In the genomic region with DNA sequence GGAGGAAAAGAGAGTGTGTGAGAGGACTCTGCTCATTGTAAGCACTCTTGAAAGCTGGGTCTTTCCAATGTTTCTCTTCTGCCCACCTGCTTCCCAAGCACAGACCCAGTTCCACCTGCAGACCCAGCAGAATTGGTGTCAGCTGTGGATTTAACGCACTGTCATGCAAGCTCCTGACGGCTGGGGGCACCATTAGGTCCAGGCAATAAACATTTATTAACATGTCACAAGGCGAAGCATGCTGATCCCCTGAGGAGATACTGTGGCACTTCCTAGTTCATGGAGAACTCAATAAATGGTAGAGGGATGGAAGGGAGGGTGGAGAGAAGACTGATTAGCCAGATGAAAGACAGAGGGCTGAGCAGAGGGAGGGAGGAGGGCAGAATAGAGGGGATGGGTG, we compare ENCODE assay signal across 9 cellular contexts.
A peak's percentile ranks its signal among the peaks of the same experiment; 100 is the strongest.
DNase-seq lines count a peak whose midpoint lies in the region; ATAC-seq and TF ChIP-seq lines count a peak whose summit lies in the region.
"Had no signal": no experiment of that assay in that cellular context is flagged by ENCODE, and none has a peak within 500 bp of the region (broad histone marks: within the 10 kb centered on the region; RNA-seq: fewer than 3 reads in every experiment).

No MANE protein-coding gene starts in this region.

- no peak for TF ChIP-seq POLR2A in HCT116 (IDR thresholded peaks at IDR 0.05; ENCODE audit: borderline replicate concordance, extremely low read depth, insufficient read depth, insufficient read length)

- H3K4me3 Mint-ChIP-seq in CD4-positive, CD25-positive, alpha-beta regulatory T cell, result no peak overlapping the region
- no peak overlapping the region for H3K4me3 Mint-ChIP-seq in WTC11

- peak; percentile 55 to 62 (median 60); a peak in 5 of 6 replicates for TF ChIP-seq CTCF in HCT116 (IDR thresholded peaks at IDR 0.05 in 2 of 3, conservative IDR thresholded peaks at IDR 0.05 in 1 of 3; ENCODE audit: borderline replicate concordance in 1 of 3, insufficient read depth in 1 of 3, low read depth in 2 of 3, low read length in 2 of 3)
- no peak for TF ChIP-seq CTCF in WTC11 (IDR thresholded peaks at IDR 0.05)

- RAD21 ChIA-PET in HCT116 (lab: Charles Lee; ENCODE audit: low non-redundant PET in 1 of 2, low total read pairs in 2 of 2, uncharacterized antibody in 2 of 2, unreplicated experiment in 2 of 2), result interaction anchor here in 1 of 2 experiments (1.2 kb wide), 1 partner anchor 253 kb away, joined by 4 read pairs; no protein-coding TSS in a partner anchor

- H3K27ac Mint-ChIP-seq in CD4-positive, CD25-positive, alpha-beta regulatory T cell, result peak overlapping the region in 1 of 3 donors; percentile 68
- H3K27ac Mint-ChIP-seq in WTC11, result no peak overlapping the region

- intact Hi-C loops in HCT116 (cut with micrococcal nuclease), result loop anchor here (1.0 kb wide), 1 partner anchor 236 kb away; no protein-coding TSS in a partner anchor

- H3K9me3 ChIP-seq in CD4-positive, CD25-positive, alpha-beta regulatory T cell (ENCODE audit: control insufficient read depth in 2 of 2, low read length in 2 of 2), result no peaks in the 10 kb centered on the region
- no peaks in the 10 kb centered on the region for H3K9me3 ChIP-seq in HCT116 (ENCODE audit: control insufficient read depth in 1 of 2, insufficient read depth in 1 of 2, low read depth in 1 of 2, low read length in 2 of 2)

- peaks cover 8% of the 10 kb centered on the region for H3K36me3 Mint-ChIP-seq in CD4-positive, CD25-positive, alpha-beta regulatory T cell
- peaks cover 7% of the 10 kb centered on the region for H3K36me3 Mint-ChIP-seq in WTC11

- POLR2A ChIA-PET in HCT116 (lab: Charles Lee) (no interaction called here), WTC11 (lab: Charles Lee) (no interaction called here)

- no peaks in the 10 kb centered on the region for H3K79me2 ChIP-seq in HCT116 (ENCODE audit: insufficient read depth, low read length)

- no peaks in the 10 kb centered on the region for H4K20me1 ChIP-seq in HCT116 (ENCODE audit: insufficient read depth)

- H3K27me3 Mint-ChIP-seq in CD4-positive, CD25-positive, alpha-beta regulatory T cell, result peaks cover 8% of the 10 kb centered on the region
- peaks cover 21% of the 10 kb centered on the region for H3K27me3 Mint-ChIP-seq in WTC11 (ENCODE audit: low read depth)

- H3K4me3 ChIP-seq in CD4-positive, CD25-positive, alpha-beta regulatory T cell (ENCODE audit: low read depth, low read length), result no peak overlapping the region
- H3K4me3 ChIP-seq in HCT116 (replicated peaks in 1 of 2; ENCODE audit: low read depth in 1 of 2, low read length in 2 of 2), result no peak overlapping the region

- H3K36me3 ChIP-seq in CD4-positive, CD25-positive, alpha-beta regulatory T cell (ENCODE audit: control insufficient read depth, insufficient read depth, low read length), result no peaks in the 10 kb centered on the region
- no peaks in the 10 kb centered on the region for H3K36me3 ChIP-seq in HCT116 (ENCODE audit: control insufficient read depth in 1 of 2, insufficient read depth in 2 of 2, low read length in 2 of 2)

- no peak overlapping the region for H3K4me2 ChIP-seq in HCT116 (ENCODE audit: low read length)

- H3K4me1 Mint-ChIP-seq in CD4-positive, CD25-positive, alpha-beta regulatory T cell, result peaks cover 0 to 24% (median 4%) of the 10 kb centered on the region in 4 donors
- H3K4me1 Mint-ChIP-seq in WTC11, result peaks cover 8% of the 10 kb centered on the region

- H3K9me2 ChIP-seq in HCT116 (ENCODE audit: insufficient read depth), result no peaks in the 10 kb centered on the region

- no peak overlapping the region for H3K27ac ChIP-seq in CD4-positive, CD25-positive, alpha-beta regulatory T cell (ENCODE audit: insufficient read depth, low read length, poor library complexity, severe bottlenecking)
- H3K27ac ChIP-seq in HCT116 (ENCODE audit: low read depth, low read length), result no peak overlapping the region

- TF ChIP-seq RAD21 in HCT116 (IDR thresholded peaks at IDR 0.05; ENCODE audit: low read depth), result peak; percentile 76

- no peaks in the 10 kb centered on the region for H3K27me3 ChIP-seq in CD4-positive, CD25-positive, alpha-beta regulatory T cell (ENCODE audit: control insufficient read depth, insufficient read depth, low read length)
- H3K27me3 ChIP-seq in HCT116 (ENCODE audit: insufficient read depth, low read length), result no peaks in the 10 kb centered on the region

- H2AFZ ChIP-seq in HCT116 (ENCODE audit: low read depth, low read length, poor library complexity, severe bottlenecking), result no peak overlapping the region

- peak in 2 of 3 donors; percentile 22 to 65 for DNase-seq in CD4-positive, CD25-positive, alpha-beta regulatory T cell
- DNase-seq in HCT116 (ENCODE audit: low read depth, low spot score), result no peak
- peak; percentile 52 for DNase-seq in WTC11 (ENCODE audit: low spot score)
- DNase-seq in iPS-NIHi11 (ENCODE audit: low spot score), result peak; percentile 50
- no peak for DNase-seq in C1 segment of cervical spinal cord (lab: John Stamatoyannopoulos, UW)
- no peak for DNase-seq in medulla oblongata (ENCODE audit: extremely low spot score)
- DNase-seq in superior temporal gyrus (ENCODE audit: extremely low spot score), result no peak

- CTCF ChIA-PET in HCT116 (lab: Charles Lee) (interaction anchor here (0.9 to 1.5 kb wide), 2 partner anchors 24 to 253 kb away, joined by 3 read pairs; no protein-coding TSS in a partner anchor), WTC11 (lab: Charles Lee) (interaction anchor here (0.8 to 1.2 kb wide), 12 partner anchors 18 to 278 kb away, joined by 3 to 8 read pairs (median 4); no protein-coding TSS in a partner anchor)

- peaks cover 0 to 7% (median 0%) of the 10 kb centered on the region in 7 donors for H3K9me3 Mint-ChIP-seq in CD4-positive, CD25-positive, alpha-beta regulatory T cell
- H3K9me3 Mint-ChIP-seq in WTC11, result peaks cover 13% of the 10 kb centered on the region

- no peak for ATAC-seq in CD4-positive, CD25-positive, alpha-beta regulatory T cell (ENCODE audit: low read depth in 2 of 2)
- peak; percentile 87 for ATAC-seq in HCT116
- ATAC-seq in WTC11, result peak; percentile 78
- no peak for ATAC-seq in esophagus mucosa
- ATAC-seq: Panc1 had no signal

- no peaks in the 10 kb centered on the region for H3K4me1 ChIP-seq in CD4-positive, CD25-positive, alpha-beta regulatory T cell (ENCODE audit: control insufficient read depth, insufficient read depth, low read length, poor library complexity, severe bottlenecking)
- H3K4me1 ChIP-seq in HCT116 (ENCODE audit: control insufficient read depth in 1 of 2, insufficient read depth in 2 of 2, low read length in 2 of 2), result no peaks in the 10 kb centered on the region

- no TSS peak for BruUV-seq in HCT116 (replicated peaks; lab: Mats Ljungman, UMichigan)

- H3K9ac ChIP-seq in HCT116 (ENCODE audit: low read length), result no peak overlapping the region

TF ChIP-seq in HCT116, 20 proteins besides CTCF, POLR2A, EP300 and RAD21:
- TF ChIP-seq JUND (IDR thresholded peaks at IDR 0.05) (no peak), ELF1 (IDR thresholded peaks at IDR 0.05; ENCODE audit: borderline replicate concordance, low read depth) (no peak), ZFX (IDR thresholded peaks at IDR 0.05) (no peak), FOSL1 (IDR thresholded peaks at IDR 0.05; ENCODE audit: low read depth) (no peak)
TF ChIP-seq in HCT116: peak in this region for 0.

TF ChIP-seq in WTC11, 78 proteins besides CTCF, POLR2A, EP300 and RAD21 (continues in another document):
- TF ChIP-seq, protein P1, sequence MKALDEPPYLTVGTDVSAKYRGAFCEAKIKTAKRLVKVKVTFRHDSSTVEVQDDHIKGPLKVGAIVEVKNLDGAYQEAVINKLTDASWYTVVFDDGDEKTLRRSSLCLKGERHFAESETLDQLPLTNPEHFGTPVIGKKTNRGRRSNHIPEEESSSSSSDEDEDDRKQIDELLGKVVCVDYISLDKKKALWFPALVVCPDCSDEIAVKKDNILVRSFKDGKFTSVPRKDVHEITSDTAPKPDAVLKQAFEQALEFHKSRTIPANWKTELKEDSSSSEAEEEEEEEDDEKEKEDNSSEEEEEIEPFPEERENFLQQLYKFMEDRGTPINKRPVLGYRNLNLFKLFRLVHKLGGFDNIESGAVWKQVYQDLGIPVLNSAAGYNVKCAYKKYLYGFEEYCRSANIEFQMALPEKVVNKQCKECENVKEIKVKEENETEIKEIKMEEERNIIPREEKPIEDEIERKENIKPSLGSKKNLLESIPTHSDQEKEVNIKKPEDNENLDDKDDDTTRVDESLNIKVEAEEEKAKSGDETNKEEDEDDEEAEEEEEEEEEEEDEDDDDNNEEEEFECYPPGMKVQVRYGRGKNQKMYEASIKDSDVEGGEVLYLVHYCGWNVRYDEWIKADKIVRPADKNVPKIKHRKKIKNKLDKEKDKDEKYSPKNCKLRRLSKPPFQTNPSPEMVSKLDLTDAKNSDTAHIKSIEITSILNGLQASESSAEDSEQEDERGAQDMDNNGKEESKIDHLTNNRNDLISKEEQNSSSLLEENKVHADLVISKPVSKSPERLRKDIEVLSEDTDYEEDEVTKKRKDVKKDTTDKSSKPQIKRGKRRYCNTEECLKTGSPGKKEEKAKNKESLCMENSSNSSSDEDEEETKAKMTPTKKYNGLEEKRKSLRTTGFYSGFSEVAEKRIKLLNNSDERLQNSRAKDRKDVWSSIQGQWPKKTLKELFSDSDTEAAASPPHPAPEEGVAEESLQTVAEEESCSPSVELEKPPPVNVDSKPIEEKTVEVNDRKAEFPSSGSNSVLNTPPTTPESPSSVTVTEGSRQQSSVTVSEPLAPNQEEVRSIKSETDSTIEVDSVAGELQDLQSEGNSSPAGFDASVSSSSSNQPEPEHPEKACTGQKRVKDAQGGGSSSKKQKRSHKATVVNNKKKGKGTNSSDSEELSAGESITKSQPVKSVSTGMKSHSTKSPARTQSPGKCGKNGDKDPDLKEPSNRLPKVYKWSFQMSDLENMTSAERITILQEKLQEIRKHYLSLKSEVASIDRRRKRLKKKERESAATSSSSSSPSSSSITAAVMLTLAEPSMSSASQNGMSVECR (CRISPR knock-in tag; IDR thresholded peaks at IDR 0.05; ENCODE audit: borderline replicate concordance), result no peak
- TF ChIP-seq, protein P2, sequence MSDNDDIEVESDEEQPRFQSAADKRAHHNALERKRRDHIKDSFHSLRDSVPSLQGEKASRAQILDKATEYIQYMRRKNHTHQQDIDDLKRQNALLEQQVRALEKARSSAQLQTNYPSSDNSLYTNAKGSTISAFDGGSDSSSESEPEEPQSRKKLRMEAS (CRISPR knock-in tag; IDR thresholded peaks at IDR 0.05), result 0 out of 2 replicates have a peak, but pooled peaks have one; percentile 20

Comparison
In these comparisons a context has a peak if more than half of its experiments do, and no peak if none do; other contexts are left out.
1. ATAC-seq: peak in HCT116 (single experiment) and WTC11 (single experiment); none in CD4-positive, CD25-positive, alpha-beta regulatory T cell (0 of 2) and esophagus mucosa (single experiment).
2. DNase-seq: peak in CD4-positive, CD25-positive, alpha-beta regulatory T cell (2 of 3), WTC11 (single experiment) and iPS-NIHi11 (single experiment); none in HCT116 (single experiment), C1 segment of cervical spinal cord (0 of 14), medulla oblongata (single experiment) and superior temporal gyrus (single experiment).